19 cellular contexts compared by ENCODE assay signal in the genomic region with DNA sequence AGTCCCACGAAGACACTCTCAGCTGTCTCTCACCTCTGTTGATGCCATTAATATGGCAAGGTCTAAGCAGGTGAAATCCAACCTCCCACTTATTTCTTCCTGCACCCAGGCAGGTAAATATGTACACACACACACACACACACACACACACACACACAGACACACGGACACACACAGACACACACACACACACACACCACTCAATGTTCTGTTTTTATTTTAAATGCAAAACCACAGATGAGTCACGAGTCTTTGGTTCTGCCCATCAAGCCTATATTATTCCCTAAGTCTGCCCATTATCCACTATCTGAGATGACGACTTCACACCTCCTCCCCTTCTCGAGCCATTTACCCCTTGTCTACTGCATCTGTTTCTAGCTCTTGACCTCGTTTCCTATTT.
"Had no signal": no experiment of that assay in that cellular context is flagged by ENCODE, and none has a peak within 500 bp of the region (broad histone marks: within the 10 kb centered on the region; RNA-seq: fewer than 3 reads in every experiment).

No MANE protein-coding gene starts in this region.

- H3K4me3 ChIP-seq: esophagus muscularis mucosa, gastroesophageal sphincter, mucosa of descending colon, ovary, right atrium auricular region, stomach, thoracic aorta, transverse colon had no signal

- H3K36me3 ChIP-seq: esophagus muscularis mucosa, gastroesophageal sphincter, ovary, right atrium auricular region, stomach, thoracic aorta, transverse colon had no signal

- H3K27me3 ChIP-seq: ovary, right atrium auricular region, transverse colon had no signal

- FAIRE-seq: small intestine had no signal

- H3K9me3 ChIP-seq: esophagus muscularis mucosa, gastroesophageal sphincter, mucosa of descending colon, ovary, right atrium auricular region, stomach, thoracic aorta, transverse colon had no signal

- ATAC-seq: effector memory CD8-positive, alpha-beta T cell; gastroesophageal sphincter; left lobe of liver; mucosa of descending colon; naive thymus-derived CD8-positive, alpha-beta T cell had no signal

- H3K4me1 ChIP-seq: esophagus muscularis mucosa, gastroesophageal sphincter, right atrium auricular region had no signal

- H3K27ac ChIP-seq: epithelial cell of prostate, esophagus muscularis mucosa, gastroesophageal sphincter, ovary, right atrium auricular region, stomach, thoracic aorta, transverse colon had no signal

- DNase-seq: effector memory CD8-positive, alpha-beta T cell; glutamatergic neuron; islet precursor cell; mucosa of descending colon; naive thymus-derived CD8-positive, alpha-beta T cell; nucleus accumbens; ovary; small intestine; stimulated activated CD4-positive, alpha-beta T cell treated with anti-CD3 and anti-CD28 coated beads, Interleukin-12 subunit alpha, Interleukin-12 subunit beta, amount 100 ng/mL, for 4 hours; stimulated activated naive CD4-positive, alpha-beta T cell; stomach; substantia nigra; transverse colon had no signal
